Comparison of ENCODE assay signal across 15 cellular contexts in the genomic region with DNA sequence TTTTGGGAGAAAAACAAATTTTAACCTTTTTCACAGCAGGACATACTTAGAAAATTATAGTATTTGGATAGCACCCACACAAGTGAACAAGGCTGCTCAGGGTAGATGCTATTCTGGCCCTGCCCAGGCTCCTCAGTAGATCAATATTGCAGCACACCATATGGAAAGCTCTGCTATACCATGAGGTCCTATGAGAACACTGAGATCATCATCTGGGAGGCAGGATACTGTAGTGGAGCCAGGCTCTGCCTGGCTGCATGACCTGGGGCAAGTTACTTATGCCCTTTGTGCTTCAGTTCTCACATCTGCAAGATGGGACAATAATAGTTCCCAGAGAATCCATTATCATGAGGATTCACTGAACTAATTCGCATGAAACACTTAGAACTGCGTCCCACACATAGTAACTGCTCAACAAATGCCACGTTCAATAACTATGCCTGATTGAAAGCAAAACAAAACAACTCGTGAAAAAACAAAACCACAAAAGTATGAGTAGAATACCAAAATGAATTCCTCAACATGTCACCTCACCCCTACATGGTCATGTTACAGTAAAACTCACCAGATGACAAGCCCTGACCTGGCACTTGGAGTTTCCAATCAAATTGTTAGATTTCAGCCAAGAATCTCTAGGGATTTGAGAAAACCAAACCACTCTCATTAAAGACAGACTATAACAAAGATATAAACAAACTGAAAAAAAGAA. TPM values are rescaled to one million over a fixed set of nuclear protein-coding genes. Genes with fewer than 3 reads are reported as not detected.
A peak's percentile ranks its signal among the peaks of the same experiment; 100 is the strongest.
DNase-seq lines count a peak whose midpoint lies in the region; ATAC-seq, FAIRE-seq and TF ChIP-seq lines count a peak whose summit lies in the region.
"Had no signal": no experiment of that assay in that cellular context is flagged by ENCODE, and none has a peak within 500 bp of the region (broad histone marks: within the 10 kb centered on the region; RNA-seq: fewer than 3 reads in every experiment).

No MANE protein-coding gene starts in this region.

- TF ChIP-seq POLR2A in H54 (IDR thresholded peaks at IDR 0.05; ENCODE audit: low read depth, low read length) = no peak

- H3K27me3 Mint-ChIP-seq in activated T-cell treated with anti-CD3 and anti-CD28 coated beads, Interleukin-2, amount 50 U/mL, for 24 hours = no peaks in the 10 kb centered on the region
- no peaks in the 10 kb centered on the region for H3K27me3 Mint-ChIP-seq in activated T-helper 1 cell treated with anti-CD3 and anti-CD28 coated beads, Interleukin-12 subunit alpha, Interleukin-12 subunit beta, Interleukin-2, Interleukin-4 antibody, amounts not matched to agents 30 ng/mL and 10 ng/mL and 1 ng/mL, durations not matched to agents 14 hours and 24 hours and 36 hours (ENCODE audit: insufficient read depth)
- H3K27me3 Mint-ChIP-seq in natural killer cell (ENCODE audit: low read depth in 2 of 2) = no peaks in the 10 kb centered on the region
- H3K27me3 Mint-ChIP-seq: stimulated activated naive CD8-positive, alpha-beta T cell treated with anti-CD3 and anti-CD28 coated beads, Interleukin-15, Interleukin-2, amounts not matched to agents 100 ng/mL and 50 ng/mL, for 24 hours had no signal

- peaks cover 16% of the 10 kb centered on the region for H3K4me1 Mint-ChIP-seq in activated T-cell treated with anti-CD3 and anti-CD28 coated beads, Interleukin-2, amount 50 U/mL, for 24 hours (ENCODE audit: low read depth)
- H3K4me1 Mint-ChIP-seq in activated T-helper 1 cell treated with anti-CD3 and anti-CD28 coated beads, Interleukin-12 subunit alpha, Interleukin-12 subunit beta, Interleukin-2, Interleukin-4 antibody, amounts not matched to agents 30 ng/mL and 10 ng/mL and 1 ng/mL, durations not matched to agents 14 hours and 24 hours and 36 hours (ENCODE audit: low read depth) = peaks cover 21% of the 10 kb centered on the region
- H3K4me1 Mint-ChIP-seq in natural killer cell = peaks cover 10 to 15% of the 10 kb centered on the region in 2 donors

- TF ChIP-seq CTCF in natural killer cell (IDR thresholded peaks at IDR 0.05) = no peak

- H3K9me3 Mint-ChIP-seq in activated T-cell treated with anti-CD3 and anti-CD28 coated beads, Interleukin-2, amount 50 U/mL, for 24 hours = no peaks in the 10 kb centered on the region
- no peaks in the 10 kb centered on the region for H3K9me3 Mint-ChIP-seq in activated T-helper 1 cell treated with anti-CD3 and anti-CD28 coated beads, Interleukin-12 subunit alpha, Interleukin-12 subunit beta, Interleukin-2, Interleukin-4 antibody, amounts not matched to agents 30 ng/mL and 10 ng/mL and 1 ng/mL, durations not matched to agents 14 hours and 24 hours and 36 hours
- no peaks in the 10 kb centered on the region for H3K9me3 Mint-ChIP-seq in natural killer cell
- H3K9me3 Mint-ChIP-seq: stimulated activated naive CD8-positive, alpha-beta T cell treated with anti-CD3 and anti-CD28 coated beads, Interleukin-15, Interleukin-2, amounts not matched to agents 100 ng/mL and 50 ng/mL, for 24 hours had no signal

- peak; percentile 71 for ATAC-seq in GM21723 (IDR thresholded peaks at IDR 0.05; ENCODE audit: unreplicated experiment)
- peak; percentile 54 to 67 (median 62) for ATAC-seq in natural killer cell
- ATAC-seq: left cardiac atrium had no signal

- no peak overlapping the region for H3K4me3 Mint-ChIP-seq in activated T-cell treated with anti-CD3 and anti-CD28 coated beads, Interleukin-2, amount 50 U/mL, for 24 hours
- H3K4me3 Mint-ChIP-seq in activated T-helper 1 cell treated with anti-CD3 and anti-CD28 coated beads, Interleukin-12 subunit alpha, Interleukin-12 subunit beta, Interleukin-2, Interleukin-4 antibody, amounts not matched to agents 30 ng/mL and 10 ng/mL and 1 ng/mL, durations not matched to agents 14 hours and 24 hours and 36 hours = no peak overlapping the region
- no peak overlapping the region for H3K4me3 Mint-ChIP-seq in natural killer cell
- H3K4me3 Mint-ChIP-seq: stimulated activated naive CD8-positive, alpha-beta T cell treated with anti-CD3 and anti-CD28 coated beads, Interleukin-15, Interleukin-2, amounts not matched to agents 100 ng/mL and 50 ng/mL, for 24 hours had no signal

- peak overlapping the region; percentile 30 for H3K27ac Mint-ChIP-seq in activated T-cell treated with anti-CD3 and anti-CD28 coated beads, Interleukin-2, amount 50 U/mL, for 24 hours
- H3K27ac Mint-ChIP-seq in activated T-helper 1 cell treated with anti-CD3 and anti-CD28 coated beads, Interleukin-12 subunit alpha, Interleukin-12 subunit beta, Interleukin-2, Interleukin-4 antibody, amounts not matched to agents 30 ng/mL and 10 ng/mL and 1 ng/mL, durations not matched to agents 14 hours and 24 hours and 36 hours = peak overlapping the region; percentile 59
- H3K27ac Mint-ChIP-seq in natural killer cell = peak overlapping the region; percentile 5 to 39
- H3K27ac Mint-ChIP-seq: stimulated activated naive CD8-positive, alpha-beta T cell treated with anti-CD3 and anti-CD28 coated beads, Interleukin-15, Interleukin-2, amounts not matched to agents 100 ng/mL and 50 ng/mL, for 24 hours had no signal

- peaks cover 37% of the 10 kb centered on the region for H3K36me3 Mint-ChIP-seq in activated T-cell treated with anti-CD3 and anti-CD28 coated beads, Interleukin-2, amount 50 U/mL, for 24 hours (ENCODE audit: low read depth)
- H3K36me3 Mint-ChIP-seq in activated T-helper 1 cell treated with anti-CD3 and anti-CD28 coated beads, Interleukin-12 subunit alpha, Interleukin-12 subunit beta, Interleukin-2, Interleukin-4 antibody, amounts not matched to agents 30 ng/mL and 10 ng/mL and 1 ng/mL, durations not matched to agents 14 hours and 24 hours and 36 hours (ENCODE audit: low read depth) = peaks cover 4% of the 10 kb centered on the region
- H3K36me3 Mint-ChIP-seq in natural killer cell = no peaks in the 10 kb centered on the region

- intact Hi-C loops in activated T-helper 1 cell treated with anti-CD3 and anti-CD28 coated beads, Interleukin-12 subunit alpha, Interleukin-12 subunit beta, Interleukin-2, Interleukin-4 antibody, amounts not matched to agents 30 ng/mL and 10 ng/mL and 1 ng/mL, durations not matched to agents 14 hours and 24 hours and 36 hours (cut with micrococcal nuclease) = loop anchor here (1.0 to 5.0 kb wide), 2 partner anchors 32 to 51 kb away; a partner anchor contains a TSS
- intact Hi-C loops in natural killer cell (cut with micrococcal nuclease) = no loop called here

- no peak for FAIRE-seq in H54 (lab: Jason Lieb, UNC)

- DNase-seq in activated T-cell treated with anti-CD3 and anti-CD28 coated beads, Interleukin-2, amount 50 U/mL, for 24 hours = no peak
- no peak for DNase-seq in activated T-cell treated with anti-CD3 and anti-CD28 coated beads, Interleukin-2, amount 50 U/mL, for 1 hour
- no peak for DNase-seq in activated T-helper 1 cell treated with anti-CD3 and anti-CD28 coated beads, Interleukin-12 subunit alpha, Interleukin-12 subunit beta, Interleukin-2, Interleukin-4 antibody, amounts not matched to agents 30 ng/mL and 10 ng/mL and 1 ng/mL, durations not matched to agents 14 hours and 24 hours and 36 hours (ENCODE audit: low spot score)
- DNase-seq in natural killer cell = no peak
- no peak for DNase-seq in NCI-H446 (lab: John Stamatoyannopoulos, UW)
- DNase-seq in H54 (ENCODE audit: insufficient read length, low spot score) = no peak
- no peak for DNase-seq in NCI-H187 (lab: John Stamatoyannopoulos, UW)
- DNase-seq: caudate nucleus, DND-41, esophagus squamous epithelium, left cardiac atrium, OCI-M1, T-helper 9 cell had no signal

RNA-seq across cellular contexts. Expression of a gene that starts 31.9 kb away (rescaled TPM):
- 11.3 and 13.8 TPM in 2 replicates for total RNA-seq in activated T-helper 1 cell treated with anti-CD3 and anti-CD28 coated beads, Interleukin-12 subunit alpha, Interleukin-12 subunit beta, Interleukin-2, Interleukin-4 antibody, amounts not matched to agents 30 ng/mL and 10 ng/mL and 1 ng/mL, durations not matched to agents 14 hours and 24 hours and 36 hours
- 10 to 100 TPM in 1 of 3 donors, 1 to 10 TPM in 2; 8.6 to 12.8 (median 8.9) TPM for total RNA-seq in natural killer cell
